In genomic region chr3:73423133-73423532, GRCh38 we compare ENCODE assay signal across 14 cellular contexts.
"Had no signal": no experiment of that assay in that cellular context is flagged by ENCODE, and none has a peak within 500 bp of the region (broad histone marks: within the 10 kb centered on the region; RNA-seq: fewer than 3 reads in every experiment).

No MANE protein-coding gene starts in this region.

- DNase-seq: activated CD4-positive, alpha-beta T cell treated with anti-CD3 and anti-CD28 coated beads, Interleukin-2, amount 50 U/mL, for 4 hours; activated CD4-positive, CD25-positive, alpha-beta regulatory T cell treated with anti-CD3 and anti-CD28 coated beads, Interleukin-2, amount 50 U/mL, for 72 hours; activated naive CD4-positive, alpha-beta T cell treated with anti-CD3 and anti-CD28 coated beads for 36 hours; dorsolateral prefrontal cortex; endodermal cell; erythroblast; kidney glomerular epithelial cell; mesendoderm; stimulated activated CD4-positive, alpha-beta T cell treated with anti-CD3 and anti-CD28 coated beads, Interleukin-15, amount 100 ng/mL, for 24 hours; stimulated activated CD4-positive, alpha-beta T cell treated with anti-CD3 and anti-CD28 coated beads, Interleukin-4, amount 100 ng/mL, for 24 hours; stimulated activated naive CD4-positive, alpha-beta T cell had no signal

- H3K27ac ChIP-seq: dorsolateral prefrontal cortex, neural progenitor cell had no signal

- H3K36me3 ChIP-seq: neural progenitor cell, ovary had no signal

- H3K4me3 ChIP-seq: dorsolateral prefrontal cortex, neural progenitor cell, ovary had no signal

- FAIRE-seq: astrocyte had no signal

- H3K9ac ChIP-seq: neural progenitor cell had no signal

- H2AFZ ChIP-seq: neural progenitor cell had no signal

- H3K9me3 ChIP-seq: ovary had no signal

- H3K27me3 ChIP-seq: neural progenitor cell, ovary had no signal

- H3K4me2 ChIP-seq: neural progenitor cell had no signal
